In the genomic region with DNA sequence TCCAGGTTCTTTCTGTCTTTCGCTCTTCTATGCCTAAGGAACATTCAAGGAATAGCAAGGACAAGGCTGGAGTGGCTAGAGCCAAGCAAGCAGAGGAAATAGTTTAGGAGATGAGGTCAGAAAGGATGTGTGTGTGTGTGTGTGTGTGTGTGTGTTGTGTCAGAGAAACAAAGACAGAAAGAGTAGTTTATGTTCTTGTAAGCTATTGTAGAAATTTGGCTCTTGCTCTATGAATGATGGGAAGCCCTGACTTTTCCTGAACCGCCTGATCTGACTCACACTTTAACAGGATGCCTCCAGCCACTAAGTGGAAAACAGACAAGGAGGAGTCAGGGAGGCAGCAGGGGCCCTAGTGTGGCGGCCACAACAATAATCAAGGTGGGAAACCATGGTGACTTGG, we compare ENCODE assay signal across 16 cellular contexts. TPM values are rescaled to one million over a fixed set of nuclear protein-coding genes. Genes with fewer than 3 reads are reported as not detected.
A peak's percentile ranks its signal among the peaks of the same experiment; 100 is the strongest.
DNase-seq lines count a peak whose midpoint lies in the region; ATAC-seq and TF ChIP-seq lines count a peak whose summit lies in the region.
"Had no signal": no experiment of that assay in that cellular context is flagged by ENCODE, and none has a peak within 500 bp of the region (broad histone marks: within the 10 kb centered on the region; RNA-seq: fewer than 3 reads in every experiment).

No MANE protein-coding gene starts in this region.

- TF ChIP-seq CTCF in fibroblast of the aortic adventitia (IDR thresholded peaks at IDR 0.05; ENCODE audit: insufficient read depth, low read length) (no peak), omental fat pad (IDR thresholded peaks at IDR 0.05) (no peak), osteocyte (IDR thresholded peaks at IDR 0.05) (no peak), lower leg skin (IDR thresholded peaks at IDR 0.05) (no peak)

- H3K4me3 ChIP-seq in fibroblast of the aortic adventitia (ENCODE audit: low read depth, low read length) (no peak overlapping the region), lower leg skin (ENCODE audit: low read depth, poor library complexity, severe bottlenecking) (no peak overlapping the region)
- H3K4me3 ChIP-seq: BLaER1 had no signal

- H3K4me3 Mint-ChIP-seq in osteocyte (ENCODE audit: unreplicated experiment), result no peak overlapping the region
- H3K4me3 Mint-ChIP-seq in activated CD4-positive, alpha-beta T cell treated with anti-CD3 and anti-CD28 coated beads for 36 hours, result no peak overlapping the region
- H3K4me3 Mint-ChIP-seq: central memory CD8-positive, alpha-beta T cell; stimulated activated naive B cell treated with anti-CD40 and anti-IgM and Interleukin-4, amounts not matched to agents 10 μg/mL and 1 μg/mL and 100 μg/mL, for 72 hours had no signal

- no peaks in the 10 kb centered on the region for H3K36me3 Mint-ChIP-seq in osteocyte (ENCODE audit: unreplicated experiment)
- H3K36me3 Mint-ChIP-seq in activated CD4-positive, alpha-beta T cell treated with anti-CD3 and anti-CD28 coated beads for 36 hours (ENCODE audit: low read depth), result no peaks in the 10 kb centered on the region
- H3K36me3 Mint-ChIP-seq: stimulated activated naive B cell treated with anti-CD40 and anti-IgM and Interleukin-4, amounts not matched to agents 10 μg/mL and 1 μg/mL and 100 μg/mL, for 72 hours had no signal

- intact Hi-C loops in activated CD4-positive, alpha-beta T cell treated with anti-CD3 and anti-CD28 coated beads for 36 hours (cut with DNase I, micrococcal nuclease), result no loop called here
- intact Hi-C loops in lower leg skin (cut with DNase I; ENCODE audit: low total_unique reads), result no loop called here

- POLR2A ChIA-PET in activated CD4-positive, alpha-beta T cell treated with anti-CD3 and anti-CD28 coated beads for 36 hours (lab: Charles Lee), result interaction anchor here (0.6 kb wide), 1 partner anchor 20 kb away, joined by 3 read pairs; no protein-coding TSS in a partner anchor

- H3K9me3 Mint-ChIP-seq in osteocyte (ENCODE audit: unreplicated experiment), result no peaks in the 10 kb centered on the region
- H3K9me3 Mint-ChIP-seq in activated CD4-positive, alpha-beta T cell treated with anti-CD3 and anti-CD28 coated beads for 36 hours (ENCODE audit: low read depth), result no peaks in the 10 kb centered on the region

- no peak overlapping the region for H3K27ac Mint-ChIP-seq in osteocyte (ENCODE audit: unreplicated experiment)
- H3K27ac Mint-ChIP-seq in activated CD4-positive, alpha-beta T cell treated with anti-CD3 and anti-CD28 coated beads for 36 hours, result no peak overlapping the region
- H3K27ac Mint-ChIP-seq: stimulated activated naive B cell treated with anti-CD40 and anti-IgM and Interleukin-4, amounts not matched to agents 10 μg/mL and 1 μg/mL and 100 μg/mL, for 72 hours had no signal

- CTCF ChIA-PET in activated CD4-positive, alpha-beta T cell treated with anti-CD3 and anti-CD28 coated beads for 36 hours (lab: Charles Lee), result interaction anchor here (5.4 kb wide), 1 partner anchor 11 kb away, joined by 28 read pairs; no protein-coding TSS in a partner anchor

- WGBS in lower leg skin, 2 donors, result 71 to 81% methylated on average over 3 of the region's 3 CpGs

- H3K27me3 Mint-ChIP-seq in osteocyte (ENCODE audit: unreplicated experiment), result peaks cover 2% of the 10 kb centered on the region
- H3K27me3 Mint-ChIP-seq in activated CD4-positive, alpha-beta T cell treated with anti-CD3 and anti-CD28 coated beads for 36 hours, result peaks cover 3% of the 10 kb centered on the region

- no peak for TF ChIP-seq POLR2A in lower leg skin (IDR thresholded peaks at IDR 0.05)

- peak; percentile 53 for DNase-seq in ELR (ENCODE audit: low read depth)
- DNase-seq in amniotic epithelial cell (ENCODE audit: low read depth), result peak; percentile 5
- peak; percentile 80 for DNase-seq in fibroblast of the aortic adventitia (ENCODE audit: low read depth)
- DNase-seq in omental fat pad (ENCODE audit: low spot score), result no peak
- DNase-seq in osteocyte (ENCODE audit: extremely low spot score, unreplicated experiment), result no peak
- DNase-seq in activated CD4-positive, alpha-beta T cell treated with anti-CD3 and anti-CD28 coated beads for 36 hours, result no peak
- no peak for DNase-seq in NCI-H1930 (lab: John Stamatoyannopoulos, UW)
- DNase-seq in lower leg skin (ENCODE audit: low spot score in 2 of 2), result no peak
- DNase-seq: DND-41; erythroblast; NCI-H2081 treated with DMSO at 0.1 percent for 48 hours; stimulated activated CD4-positive, alpha-beta T cell treated with anti-CD3 and anti-CD28 coated beads, Interleukin-4, amount 100 ng/mL, for 4 hours; stimulated activated naive B cell treated with anti-CD40 and anti-IgM and Interleukin-4, amounts not matched to agents 10 μg/mL and 1 μg/mL and 100 μg/mL, for 72 hours had no signal

- ATAC-seq in omental fat pad (ENCODE audit: low FRiP score), result peak; percentile 26
- ATAC-seq in activated CD4-positive, alpha-beta T cell treated with anti-CD3 and anti-CD28 coated beads for 36 hours, result no peak
- ATAC-seq: stimulated activated naive B cell treated with anti-CD40 and anti-IgM and Interleukin-4, amounts not matched to agents 10 μg/mL and 1 μg/mL and 100 μg/mL, for 72 hours had no signal

- H3K4me1 Mint-ChIP-seq in osteocyte (ENCODE audit: unreplicated experiment), result no peaks in the 10 kb centered on the region
- no peaks in the 10 kb centered on the region for H3K4me1 Mint-ChIP-seq in activated CD4-positive, alpha-beta T cell treated with anti-CD3 and anti-CD28 coated beads for 36 hours
- H3K4me1 Mint-ChIP-seq: central memory CD8-positive, alpha-beta T cell; stimulated activated naive B cell treated with anti-CD40 and anti-IgM and Interleukin-4, amounts not matched to agents 10 μg/mL and 1 μg/mL and 100 μg/mL, for 72 hours had no signal

RNA-seq across cellular contexts. Expression of a gene that starts 39.7 kb away (rescaled TPM):
- total RNA-seq in fibroblast of the aortic adventitia (ENCODE audit: low replicate concordance), result 0.54 and 6.5 TPM in 2 replicates
- total RNA-seq in omental fat pad, result 1 to 10 TPM; 2.8 to 6.4 (median 5.4) TPM
- 0.08 TPM in 1 of 2 replicates, not detected in the other for total RNA-seq in osteocyte
- total RNA-seq in activated CD4-positive, alpha-beta T cell treated with anti-CD3 and anti-CD28 coated beads for 36 hours, result not detected
- under 1 TPM; 0.04 to 0.52 (median 0.22) TPM for total RNA-seq in lower leg skin
- total RNA-seq: myocyte had no signal

Comparison
In these comparisons a context has a peak if more than half of its experiments do, and no peak if none do; other contexts are left out.
1. DNase-seq: peak in ELR (single experiment), amniotic epithelial cell (single experiment) and fibroblast of the aortic adventitia (single experiment); none in omental fat pad (single experiment), osteocyte (single experiment), activated CD4-positive, alpha-beta T cell treated with anti-CD3 and anti-CD28 coated beads for 36 hours (single experiment), NCI-H1930 (0 of 2) and lower leg skin (0 of 2).